1 cellular context compared by ENCODE assay signal in the genomic region with DNA sequence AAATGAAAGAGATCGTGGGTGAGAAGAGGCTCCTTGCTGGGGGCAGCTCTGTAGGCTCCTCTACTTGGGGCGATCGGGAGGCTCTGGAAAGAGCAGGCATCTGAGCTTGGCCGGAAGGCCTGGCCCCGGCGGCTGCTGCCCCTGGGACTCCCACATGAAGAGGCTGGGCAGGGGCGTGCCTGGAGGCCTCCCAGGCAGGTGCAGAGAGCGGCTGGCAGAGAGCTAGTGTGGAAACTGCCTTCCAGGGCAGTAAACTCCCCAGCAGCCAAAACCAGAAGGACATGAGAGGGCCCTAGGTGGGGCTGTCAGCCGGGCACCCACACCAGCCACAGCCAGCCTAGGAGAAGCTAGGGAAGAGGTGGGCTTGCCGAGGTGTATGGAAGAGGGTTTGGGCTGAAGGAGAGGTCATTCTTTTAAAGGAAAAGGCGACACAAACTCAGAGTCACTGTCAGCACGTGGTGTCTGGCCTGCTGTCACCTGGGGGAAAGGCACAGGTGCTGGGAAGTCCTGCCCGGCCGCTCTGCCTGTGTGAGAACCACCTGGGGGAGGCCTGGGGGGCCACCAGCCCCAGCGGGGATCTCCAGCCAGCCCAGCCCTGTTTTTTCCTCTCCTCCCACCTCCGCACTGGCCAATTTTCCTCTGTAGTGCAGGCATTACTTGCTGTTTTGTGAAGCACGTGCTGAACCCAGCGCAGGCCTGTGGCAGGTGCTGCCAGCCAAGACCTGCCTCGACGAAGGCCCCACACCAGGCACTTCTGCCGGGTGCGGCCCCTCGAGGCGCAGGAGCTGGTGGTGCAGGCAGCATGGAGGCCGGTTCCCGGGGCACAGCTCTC.
TF ChIP-seq lines count a peak whose summit lies in the region.

No MANE protein-coding gene starts in this region.

TF ChIP-seq in SK-N-SH, 30 proteins besides CTCF, POLR2A, EP300 and RAD21 (continued from another document):
- TF ChIP-seq MAX (IDR thresholded peaks at IDR 0.05; ENCODE audit: low read depth): no peak
- no peak for TF ChIP-seq REST (IDR thresholded peaks at IDR 0.05; ENCODE audit: low read depth, low read length)
TF ChIP-seq in SK-N-SH: peak in this region for 0.
